20 cellular contexts compared by ENCODE assay signal in genomic region chr5:8869932-8870331, GRCh38.
"Had no signal": no experiment of that assay in that cellular context is flagged by ENCODE, and none has a peak within 500 bp of the region (broad histone marks: within the 10 kb centered on the region; RNA-seq: fewer than 3 reads in every experiment).

No MANE protein-coding gene starts in this region.

- H3K27ac ChIP-seq: coronary artery, heart left ventricle, ovary, right atrium auricular region, sigmoid colon, skin epidermis, testis, tibial nerve, upper lobe of right lung had no signal

- H3K4me3 Mint-ChIP-seq: endodermal cell; naive thymus-derived CD8-positive, alpha-beta T cell; neural crest cell; stimulated activated naive B cell treated with anti-CD40 and anti-IgM and Interleukin-4, amounts not matched to agents 10 μg/mL and 1 μg/mL and 100 μg/mL, for 72 hours; stimulated activated naive CD8-positive, alpha-beta T cell treated with anti-CD3 and anti-CD28 coated beads, Interleukin-15, amount 100 ng/mL, for 72 hours had no signal

- H3K27me3 Mint-ChIP-seq: naive thymus-derived CD8-positive, alpha-beta T cell; stimulated activated naive B cell treated with anti-CD40 and anti-IgM and Interleukin-4, amounts not matched to agents 10 μg/mL and 1 μg/mL and 100 μg/mL, for 72 hours; stimulated activated naive CD8-positive, alpha-beta T cell treated with anti-CD3 and anti-CD28 coated beads, Interleukin-15, amount 100 ng/mL, for 72 hours had no signal

- H3K4me1 Mint-ChIP-seq: naive thymus-derived CD8-positive, alpha-beta T cell; stimulated activated naive B cell treated with anti-CD40 and anti-IgM and Interleukin-4, amounts not matched to agents 10 μg/mL and 1 μg/mL and 100 μg/mL, for 72 hours; stimulated activated naive CD8-positive, alpha-beta T cell treated with anti-CD3 and anti-CD28 coated beads, Interleukin-15, amount 100 ng/mL, for 72 hours had no signal

- H3K27ac Mint-ChIP-seq: endodermal cell; stimulated activated naive B cell treated with anti-CD40 and anti-IgM and Interleukin-4, amounts not matched to agents 10 μg/mL and 1 μg/mL and 100 μg/mL, for 72 hours; stimulated activated naive CD8-positive, alpha-beta T cell treated with anti-CD3 and anti-CD28 coated beads, Interleukin-15, amount 100 ng/mL, for 72 hours had no signal

- ATAC-seq: heart left ventricle; naive thymus-derived CD8-positive, alpha-beta T cell; stimulated activated naive B cell treated with anti-CD40 and anti-IgM and Interleukin-4, amounts not matched to agents 10 μg/mL and 1 μg/mL and 100 μg/mL, for 72 hours; stimulated activated naive CD8-positive, alpha-beta T cell treated with anti-CD3 and anti-CD28 coated beads, Interleukin-15, amount 100 ng/mL, for 72 hours; upper lobe of right lung had no signal

- DNase-seq: effector CD4-positive, alpha-beta T cell; foreskin melanocyte; heart left ventricle; hippocampal formation; kidney glomerular epithelial cell; naive thymus-derived CD8-positive, alpha-beta T cell; ovary; sigmoid colon; stimulated activated CD4-positive, alpha-beta T cell treated with anti-CD3 and anti-CD28 coated beads, Interleukin-2, amount 100 ng/mL, for 24 hours; stimulated activated CD4-positive, alpha-beta T cell treated with anti-CD3 and anti-CD28 coated beads, Interleukin-4, amount 100 ng/mL, for 4 hours; stimulated activated naive B cell treated with anti-CD40 and anti-IgM and Interleukin-4, amounts not matched to agents 10 μg/mL and 1 μg/mL and 100 μg/mL, for 72 hours; stimulated activated naive CD8-positive, alpha-beta T cell treated with anti-CD3 and anti-CD28 coated beads, Interleukin-15, amount 100 ng/mL, for 72 hours; upper lobe of right lung had no signal

- H3K27me3 ChIP-seq: heart left ventricle, ovary, right atrium auricular region, sigmoid colon, testis, tibial nerve, upper lobe of right lung had no signal

- H3K9me3 ChIP-seq: heart left ventricle, ovary, right atrium auricular region, sigmoid colon, testis, tibial nerve, upper lobe of right lung had no signal

- H3K4me3 ChIP-seq: coronary artery, heart left ventricle, ovary, right atrium auricular region, sigmoid colon, skin epidermis, tibial nerve, upper lobe of right lung had no signal

- H3K36me3 ChIP-seq: heart left ventricle, ovary, right atrium auricular region, sigmoid colon, tibial nerve, upper lobe of right lung had no signal

- H3K9me3 Mint-ChIP-seq: endodermal cell had no signal

- H3K4me1 ChIP-seq: heart left ventricle, right atrium auricular region, sigmoid colon, testis, tibial nerve, upper lobe of right lung had no signal

- H3K36me3 Mint-ChIP-seq: naive thymus-derived CD8-positive, alpha-beta T cell; stimulated activated naive B cell treated with anti-CD40 and anti-IgM and Interleukin-4, amounts not matched to agents 10 μg/mL and 1 μg/mL and 100 μg/mL, for 72 hours had no signal
